In genomic region chr16:87360862-87361610, GRCh38 we compare ENCODE assay signal across 21 cellular contexts. TPM values are rescaled to one million over a fixed set of nuclear protein-coding genes. Genes with fewer than 3 reads are reported as not detected.
DNase-seq lines count a peak whose midpoint lies in the region; ATAC-seq and TF ChIP-seq lines count a peak whose summit lies in the region.
"Had no signal": no experiment of that assay in that cellular context is flagged by ENCODE, and none has a peak within 500 bp of the region (broad histone marks: within the 10 kb centered on the region; RNA-seq: fewer than 3 reads in every experiment).

No MANE protein-coding gene starts in this region.

- POLR2A ChIA-PET in GM10248 (lab: Yijun Ruan, JAX) = no interaction called here

- H3K4me3 Mint-ChIP-seq in activated T-cell treated with anti-CD3 and anti-CD28 coated beads, Interleukin-2, amount 50 U/mL, for 24 hours = no peak overlapping the region
- H3K4me3 Mint-ChIP-seq: H9 had no signal

- DNase-seq in activated T-cell treated with anti-CD3 and anti-CD28 coated beads, Interleukin-2, amount 50 U/mL, for 24 hours = no peak
- DNase-seq in activated T-cell treated with anti-CD3 and anti-CD28 coated beads for 4 hours (no peak), left ventricle myocardium superior (no peak), heart right ventricle (no peak), neuronal stem cell (ENCODE audit: low spot score) (no peak), ACHN (no peak), GM10248 (ENCODE audit: extremely low spot score) (no peak)
- no peak for DNase-seq in stimulated activated CD4-positive, alpha-beta T cell treated with anti-CD3 and anti-CD28 coated beads, Interleukin-12 subunit alpha, Interleukin-12 subunit beta, amount 100 ng/mL, for 4 hours
- DNase-seq: 8988T, GM23248, H9, IMR-90, KG1, MM.1S, NCI-H1417, NCI-H1694, NCI-H2029 treated with DMSO at 0.1 percent for 48 hours, NCI-H2227 treated with DMSO at 0.1 percent for 48 hours, NCI-H526 treated with DMSO at 0.1 percent for 48 hours, PC-9, SHP77 had no signal

- H3K4ac ChIP-seq in neuronal stem cell (ENCODE audit: low read length) = no peak overlapping the region

- H3K23ac ChIP-seq in neuronal stem cell (ENCODE audit: low read depth, low read length, poor library complexity) = peak overlapping the region; percentile 29

- 86 to 88% methylated on average over 16 of the region's 16 CpGs for WGBS in heart right ventricle, 2 donors
- WGBS in neuronal stem cell (ENCODE audit: extremely low coverage in 2 of 2, insufficient read length in 2 of 2, insufficient replicate concordance in 1 of 2), 2 donors = no CpG with 5 or more reads among the region's 16 CpGs

- no peak overlapping the region for H3K18ac ChIP-seq in neuronal stem cell (ENCODE audit: low read length)

- no peak overlapping the region for H4K8ac ChIP-seq in neuronal stem cell (ENCODE audit: low read depth, low read length)

- in situ Hi-C loops in ACHN (cut with HindIII; ENCODE audit: low pct_ligation_motif_present, low pct_unique_long_range_greater_than_20kb, low sequenced_read_pairs) = no loop called here

- peaks cover 8% of the 10 kb centered on the region for H3K79me1 ChIP-seq in neuronal stem cell (ENCODE audit: low read depth, low read length)

- H3K36me3 Mint-ChIP-seq in activated T-cell treated with anti-CD3 and anti-CD28 coated beads, Interleukin-2, amount 50 U/mL, for 24 hours (ENCODE audit: low read depth) = peaks cover 86% of the 10 kb centered on the region

- no peak overlapping the region for H2BK120ac ChIP-seq in neuronal stem cell (ENCODE audit: low read depth, low read length)

- H2AK5ac ChIP-seq in neuronal stem cell (ENCODE audit: low read depth, low read length) = peak overlapping the region; percentile 13

- no peaks in the 10 kb centered on the region for H3K9me3 Mint-ChIP-seq in activated T-cell treated with anti-CD3 and anti-CD28 coated beads, Interleukin-2, amount 50 U/mL, for 24 hours
- H3K9me3 Mint-ChIP-seq: H9 had no signal

- ATAC-seq in left ventricle myocardium superior (peak; percentile 3), heart right ventricle (no peak)

- intact Hi-C loops in left ventricle myocardium superior (cut with micrococcal nuclease) (no loop called here), heart right ventricle (cut with DNase I) (no loop called here)

- peaks cover 32% of the 10 kb centered on the region for H3K4me1 Mint-ChIP-seq in activated T-cell treated with anti-CD3 and anti-CD28 coated beads, Interleukin-2, amount 50 U/mL, for 24 hours (ENCODE audit: low read depth)

- peaks cover 13 to 46% (median 32%) of the 10 kb centered on the region in 9 donors for H3K4me1 ChIP-seq in heart right ventricle
- H3K4me1 ChIP-seq in neuronal stem cell (ENCODE audit: control insufficient read depth in 2 of 2, insufficient read depth in 1 of 2, low read depth in 1 of 2, low read length in 2 of 2) = peaks cover 6 to 9% of the 10 kb centered on the region in 2 donors

- no peak overlapping the region for H3K4me3 ChIP-seq in heart right ventricle
- H3K4me3 ChIP-seq in neuronal stem cell (ENCODE audit: low read length in 2 of 2) = no peak overlapping the region
- H3K4me3 ChIP-seq: GM23248, PC-9 had no signal

- H3K27me3 ChIP-seq in heart right ventricle (peaks cover 0 to 30% (median 0%) of the 10 kb centered on the region in 7 donors), neuronal stem cell (ENCODE audit: control insufficient read depth in 3 of 3, insufficient read depth in 3 of 3, low read depth in 1 of 3, low read length in 3 of 3) (no peaks in the 10 kb centered on the region)

- H3K27ac Mint-ChIP-seq in activated T-cell treated with anti-CD3 and anti-CD28 coated beads, Interleukin-2, amount 50 U/mL, for 24 hours = peak overlapping the region; percentile 37

- no peak overlapping the region for H3K14ac ChIP-seq in neuronal stem cell (ENCODE audit: low read length)

- H3K36me3 ChIP-seq in heart right ventricle = peaks cover 0 to 71% (median 34%) of the 10 kb centered on the region in 9 donors
- peaks cover 13 to 60% of the 10 kb centered on the region in 2 donors for H3K36me3 ChIP-seq in neuronal stem cell (replicated peaks in 1 of 2; ENCODE audit: control insufficient read depth in 2 of 2, insufficient read depth in 2 of 2, low read length in 2 of 2)

- H2BK12ac ChIP-seq in neuronal stem cell (ENCODE audit: low read length) = no peak overlapping the region

- no peaks in the 10 kb centered on the region for H3K27me3 Mint-ChIP-seq in activated T-cell treated with anti-CD3 and anti-CD28 coated beads, Interleukin-2, amount 50 U/mL, for 24 hours

- no peak overlapping the region for H2AFZ ChIP-seq in neuronal stem cell (ENCODE audit: low read length)
- H2AFZ ChIP-seq: GM23248, PC-9 had no signal

- H4K91ac ChIP-seq in neuronal stem cell (ENCODE audit: low read depth, low read length, poor library complexity) = no peak overlapping the region

- no peak overlapping the region for H3K4me2 ChIP-seq in neuronal stem cell (ENCODE audit: insufficient read depth, low read length, poor library complexity, severe bottlenecking)
- H3K4me2 ChIP-seq: PC-9 had no signal

- no peaks in the 10 kb centered on the region for H3K9me3 ChIP-seq in heart right ventricle
- H3K9me3 ChIP-seq in neuronal stem cell (replicated peaks in 1 of 2; ENCODE audit: control insufficient read depth in 2 of 2, insufficient read depth in 1 of 2, low read depth in 1 of 2, low read length in 2 of 2) = peaks cover 4 to 10% of the 10 kb centered on the region in 2 donors

- H2BK5ac ChIP-seq in neuronal stem cell (ENCODE audit: low read length) = no peak overlapping the region

- H3K9ac ChIP-seq in neuronal stem cell (ENCODE audit: low read depth, low read length, poor library complexity) = no peak overlapping the region
- H3K9ac ChIP-seq: GM23248 had no signal

- CTCF ChIA-PET in GM10248 (lab: Yijun Ruan, JAX) = interaction anchor here (0.9 to 2.1 kb wide), 2 partner anchors 9 to 22 kb away, joined by 3 to 6 read pairs; partner anchors contain the start of gene FBXO31

- H2BK15ac ChIP-seq in neuronal stem cell (ENCODE audit: low read length) = no peak overlapping the region

- H3K27ac ChIP-seq in heart right ventricle = no peak overlapping the region
- no peak overlapping the region for H3K27ac ChIP-seq in neuronal stem cell (replicated peaks; ENCODE audit: low read length)
- H3K27ac ChIP-seq: GM23248, PC-9 had no signal

- TF ChIP-seq CTCF in heart right ventricle (IDR thresholded peaks at IDR 0.05) = no peak
- TF ChIP-seq CTCF in GM10248 (IDR thresholded peaks at IDR 0.05; ENCODE audit: control extremely low read depth, extremely low read depth, low read depth, missing control alignments) = no peak

RNA-seq across cellular contexts. Expression of gene FBXO31, which starts 22.5 kb away (rescaled TPM):
- total RNA-seq in left ventricle myocardium superior (71.7 TPM), heart right ventricle (10 to 100 TPM; 58.3 to 94.3 (median 74.0) TPM)
- polyA plus RNA-seq in heart right ventricle = 10 to 100 TPM; 15.1 to 21.4 TPM
- polyA plus RNA-seq in neuronal stem cell (2013, experiment 1 of 2) = 9.0 TPM
- polyA plus RNA-seq in neuronal stem cell (2013, experiment 2 of 2) = 8.4 TPM

RNA-seq across cellular contexts. Expression of gene MAP1LC3B, which starts 31.1 kb away (rescaled TPM):
- total RNA-seq in left ventricle myocardium superior (134 TPM), heart right ventricle (100 to 1,000 TPM; 109 to 141 (median 125) TPM)
- polyA plus RNA-seq in heart right ventricle = 100 to 1,000 TPM in 1 of 2 donors, 10 to 100 TPM in 1; 47.0 to 161 TPM
- polyA plus RNA-seq in neuronal stem cell (2013, experiment 1 of 2) = 41.5 TPM
- 41.0 TPM for polyA plus RNA-seq in neuronal stem cell (2013, experiment 2 of 2)

RNA-seq across cellular contexts. Expression of gene C16orf95, which starts 43.8 kb away (rescaled TPM):
- total RNA-seq in left ventricle myocardium superior = 2.6 TPM
- 1 to 10 TPM; 2.8 to 5.1 (median 3.8) TPM for total RNA-seq in heart right ventricle
- 1 to 10 TPM; 1.7 to 3.2 TPM for polyA plus RNA-seq in heart right ventricle
- polyA plus RNA-seq in neuronal stem cell (2013, experiment 1 of 2) = 4.5 TPM
- polyA plus RNA-seq in neuronal stem cell (2013, experiment 2 of 2) = 4.9 TPM
